8 cellular contexts compared by ENCODE assay signal in genomic region chr2:59182249-59182648, GRCh38.
DNase-seq lines count a peak whose midpoint lies in the region; ATAC-seq, FAIRE-seq and TF ChIP-seq lines count a peak whose summit lies in the region.

No MANE protein-coding gene starts in this region.

- H4K20me1 ChIP-seq in KMS-11 (ENCODE audit: insufficient read depth): no peaks in the 10 kb centered on the region
- H4K20me1 ChIP-seq in GM12878 (ENCODE audit: control insufficient read depth, insufficient read depth): no peaks in the 10 kb centered on the region

- no peak overlapping the region for H3K14ac ChIP-seq in trophoblast cell (ENCODE audit: low read length)

- POLR2A ChIA-PET in GM12878 (lab: Charles Lee): no interaction called here
- POLR2A ChIA-PET in GM10248 (lab: Yijun Ruan, JAX): no interaction called here

- no peak overlapping the region for H3K4me3 ChIP-seq in KMS-11 (IDR thresholded peaks at IDR 0.05; ENCODE audit: insufficient read depth, low read depth, low read length)
- no peak overlapping the region for H3K4me3 ChIP-seq in GM12878
- H3K4me3 ChIP-seq in trophoblast cell (ENCODE audit: low read depth, low read length): no peak overlapping the region

- TF ChIP-seq EP300 in GM12878 (IDR thresholded peaks at IDR 0.05; ENCODE audit: borderline replicate concordance in 1 of 2, control insufficient read depth in 1 of 2, low read depth in 2 of 2, low read length in 2 of 2): no peak

- intact Hi-C loops in GM12878 (cut with micrococcal nuclease; ENCODE audit: unreplicated experiment): loop anchor here (10.0 kb wide), 1 partner anchor 1457 kb away; no protein-coding TSS in a partner anchor

- H4K91ac ChIP-seq in trophoblast cell (ENCODE audit: low read depth, low read length): no peak overlapping the region

- no peaks in the 10 kb centered on the region for H3K79me1 ChIP-seq in trophoblast cell (ENCODE audit: low read length)

- no peak overlapping the region for H3K18ac ChIP-seq in trophoblast cell (ENCODE audit: low read length)

- H3K4me2 ChIP-seq in KMS-11: no peak overlapping the region
- H3K4me2 ChIP-seq in GM12878 (ENCODE audit: control insufficient read depth, insufficient read depth): no peak overlapping the region
- no peak overlapping the region for H3K4me2 ChIP-seq in trophoblast cell (ENCODE audit: low read length)

- 14% methylated on average over 3 of the region's 3 CpGs for WGBS in GM12878 (ENCODE audit: insufficient coverage, insufficient replicate concordance, low lambda C conversion rate, missing lambda C conversion rate)
- WGBS in trophoblast cell (ENCODE audit: extremely low coverage, insufficient coverage, insufficient read length): no CpG with 5 or more reads among the region's 3 CpGs

- DNase-seq in NCI-H2227 (lab: John Stamatoyannopoulos, UW; ENCODE audit: unreplicated experiment): peak; percentile 17
- DNase-seq in NCI-H2227 treated with DMSO at 0.1 percent for 48 hours (lab: John Stamatoyannopoulos, UW): no peak
- DNase-seq in GM12878 (ENCODE audit: low read depth, low spot score): no peak
- peak in 1 of 2 donors; percentile 3 for DNase-seq in trophoblast cell
- no peak for DNase-seq in GM10248 (ENCODE audit: extremely low spot score)
- DNase-seq in stimulated activated CD4-positive, alpha-beta T cell treated with anti-CD3 and anti-CD28 coated beads, Interleukin-2, amount 100 ng/mL, for 48 hours: no peak

- no peak overlapping the region for H2AK5ac ChIP-seq in trophoblast cell (ENCODE audit: low read length)

- peak; percentile 37; the same call in 1 of the 2 replicates for TF ChIP-seq RAD21 in GM12878 (IDR thresholded peaks at IDR 0.05; ENCODE audit: insufficient read depth, low read depth, low read length)

- no peak overlapping the region for H3K9ac ChIP-seq in KMS-11
- H3K9ac ChIP-seq in GM12878 (ENCODE audit: control insufficient read depth, insufficient read depth, low read length): no peak overlapping the region
- no peak overlapping the region for H3K9ac ChIP-seq in trophoblast cell (ENCODE audit: low read length)

- no peak overlapping the region for H2BK5ac ChIP-seq in trophoblast cell (ENCODE audit: low read depth, low read length, poor library complexity)

- no peak overlapping the region for H4K12ac ChIP-seq in trophoblast cell (ENCODE audit: low read depth, low read length)

- H3K36me3 ChIP-seq in KMS-11 (ENCODE audit: insufficient read depth) (no peaks in the 10 kb centered on the region), GM12878 (ENCODE audit: control insufficient read depth in 2 of 2, insufficient read depth in 2 of 2, low read length in 1 of 2) (no peaks in the 10 kb centered on the region), trophoblast cell (ENCODE audit: control insufficient read depth in 1 of 2, insufficient read depth in 2 of 2, low read length in 2 of 2) (no peaks in the 10 kb centered on the region)

- H3K79me2 ChIP-seq in KMS-11 (ENCODE audit: insufficient read depth, low read depth) (no peaks in the 10 kb centered on the region), GM12878 (ENCODE audit: control insufficient read depth, insufficient read depth, low read length) (no peaks in the 10 kb centered on the region), trophoblast cell (ENCODE audit: control insufficient read depth, insufficient read depth, low read length, poor library complexity) (no peaks in the 10 kb centered on the region)

- no peak overlapping the region for H2AFZ ChIP-seq in KMS-11 (ENCODE audit: low read depth)
- H2AFZ ChIP-seq in GM12878 (ENCODE audit: control insufficient read depth, low read depth, low read length): no peak overlapping the region
- H2AFZ ChIP-seq in trophoblast cell (ENCODE audit: insufficient read depth, low read length, poor library complexity): no peak overlapping the region

- SMC1A ChIA-PET in GM12878 (lab: Charles Lee; ENCODE audit: uncharacterized antibody, unreplicated experiment): interaction anchor here (0.8 to 1.9 kb wide), 2 partner anchors 157 to 611 kb away, joined by 4 to 8 read pairs; no protein-coding TSS in a partner anchor

- FAIRE-seq in GM12878 (lab: Jason Lieb, UNC): no peak

- TF ChIP-seq CTCF in KMS-11 (conservative IDR thresholded peaks at IDR 0.05; ENCODE audit: low read depth, low read length) (peak; percentile 62), GM12878 (IDR thresholded peaks at IDR 0.05 in 2 of 3, conservative IDR thresholded peaks at IDR 0.05 in 1 of 3; ENCODE audit: control insufficient read depth in 2 of 3, extremely low read depth in 1 of 3, insufficient read depth in 1 of 3, low read depth in 3 of 3, low read length in 3 of 3) (peak; percentile 33 to 56 (median 49); a peak in 4 of 6 replicates), GM10248 (IDR thresholded peaks at IDR 0.05; ENCODE audit: control extremely low read depth, extremely low read depth, low read depth, missing control alignments) (no peak)

- BruUV-seq in GM12878 (replicated peaks; lab: Mats Ljungman, UMichigan): no TSS peak

- in situ Hi-C loops in GM12878 (cut with MboI): no loop called here

- H4K8ac ChIP-seq in trophoblast cell (ENCODE audit: low read depth, low read length): peak overlapping the region; percentile 67

- RAD21 ChIA-PET in GM12878 (lab: Charles Lee; ENCODE audit: unreplicated experiment): interaction anchor here (0.6 to 1.4 kb wide), 2 partner anchors 31 to 157 kb away, joined by 3 to 8 read pairs; no protein-coding TSS in a partner anchor

- no peak overlapping the region for H3K23ac ChIP-seq in trophoblast cell (ENCODE audit: low read length)

- no peaks in the 10 kb centered on the region for H3K4me1 ChIP-seq in KMS-11 (ENCODE audit: low read depth, poor library complexity, severe bottlenecking)
- H3K4me1 ChIP-seq in GM12878 (ENCODE audit: control insufficient read depth, insufficient read depth, low read length): no peaks in the 10 kb centered on the region
- no peaks in the 10 kb centered on the region for H3K4me1 ChIP-seq in trophoblast cell (ENCODE audit: control insufficient read depth in 1 of 2, insufficient read depth in 2 of 2, low read length in 2 of 2)

- ATAC-seq in GM12878 (peak; percentile 66), HG02623 (IDR thresholded peaks at IDR 0.05; ENCODE audit: unreplicated experiment) (no peak)

- CTCF ChIA-PET in GM12878 (lab: Yijun Ruan, JAX): interaction anchor here (0.6 to 2.5 kb wide), 6 partner anchors 10 to 418 kb away, joined by 3 to 13 read pairs (median 3); no protein-coding TSS in a partner anchor
- CTCF ChIA-PET in GM10248 (lab: Yijun Ruan, JAX): interaction anchor here (0.6 to 2.4 kb wide), 6 partner anchors 8 to 1460 kb away, joined by 3 to 6 read pairs (median 3); no protein-coding TSS in a partner anchor

- no peak overlapping the region for H2BK12ac ChIP-seq in trophoblast cell (ENCODE audit: low read length)

- no peaks in the 10 kb centered on the region for H3K9me3 ChIP-seq in GM12878 (replicated peaks; ENCODE audit: control insufficient read depth, insufficient read depth, low read length)
- H3K9me3 ChIP-seq in trophoblast cell (ENCODE audit: insufficient read depth, low read depth, low read length): no peaks in the 10 kb centered on the region

- H3K27me3 ChIP-seq in KMS-11 (ENCODE audit: insufficient read depth, low read depth): no peaks in the 10 kb centered on the region
- H3K27me3 ChIP-seq in GM12878 (replicated peaks in 1 of 2; ENCODE audit: control insufficient read depth in 2 of 2, insufficient read depth in 2 of 2, low read length in 1 of 2): no peaks in the 10 kb centered on the region; a peak in 1 of 4 replicates
- no peaks in the 10 kb centered on the region for H3K27me3 ChIP-seq in trophoblast cell (ENCODE audit: insufficient read depth, low read length)

- no peak for TF ChIP-seq POLR2A in GM12878 (IDR thresholded peaks at IDR 0.05; ENCODE audit: low read depth, low read length)

- H3K4ac ChIP-seq in trophoblast cell (ENCODE audit: low read depth, low read length): no peak overlapping the region

- H2BK120ac ChIP-seq in trophoblast cell (ENCODE audit: insufficient read depth, low read length, poor library complexity): no peak overlapping the region

- H3K27ac ChIP-seq in KMS-11: no peak overlapping the region
- no peak overlapping the region for H3K27ac ChIP-seq in GM12878 (ENCODE audit: control insufficient read depth, insufficient read depth)
- no peak overlapping the region for H3K27ac ChIP-seq in trophoblast cell (ENCODE audit: low read depth, low read length)

TF ChIP-seq in GM12878, 131 proteins besides CTCF, POLR2A, EP300 and RAD21:
- TF ChIP-seq TCF12 (IDR thresholded peaks at IDR 0.05; ENCODE audit: low read depth, low read length): no peak
- no peak for TF ChIP-seq PRDM15 (CRISPR knock-in tag; IDR thresholded peaks at IDR 0.05)
- TF ChIP-seq CEBPB (IDR thresholded peaks at IDR 0.05; ENCODE audit: borderline replicate concordance in 1 of 2, low read depth in 2 of 2, low read length in 2 of 2): no peak
- TF ChIP-seq ZNF274 (IDR thresholded peaks at IDR 0.05; ENCODE audit: insufficient read depth, insufficient read length): no peak
- TF ChIP-seq SMC3 (IDR thresholded peaks at IDR 0.05; ENCODE audit: borderline replicate concordance, low read length): peak; percentile 11; the same call in 1 of the 2 replicates
- no peak for TF ChIP-seq MEF2A (IDR thresholded peaks at IDR 0.05; ENCODE audit: insufficient read depth, low read depth, low read length)
